In genomic region chr6:18343741-18344140, GRCh38 we compare ENCODE assay signal across 13 cellular contexts. TPM values are rescaled to one million over a fixed set of nuclear protein-coding genes. Genes with fewer than 3 reads are reported as not detected.
DNase-seq lines count a peak whose midpoint lies in the region; ATAC-seq, FAIRE-seq and TF ChIP-seq lines count a peak whose summit lies in the region.
"Had no signal": no experiment of that assay in that cellular context is flagged by ENCODE, and none has a peak within 500 bp of the region (broad histone marks: within the 10 kb centered on the region; RNA-seq: fewer than 3 reads in every experiment).

No MANE protein-coding gene starts in this region.

- TF ChIP-seq CTCF in AG10803 (conservative IDR thresholded peaks at IDR 0.05; ENCODE audit: low read length): no peak
- no peak for TF ChIP-seq CTCF in HEK293 (tag by site-specific recombination; IDR thresholded peaks at IDR 0.05)
- TF ChIP-seq CTCF in keratinocyte (optimal IDR thresholded peaks at IDR 0.05 in 1 of 3, IDR thresholded peaks at IDR 0.05 in 1 of 3, conservative IDR thresholded peaks at IDR 0.05 in 1 of 3; ENCODE audit: extremely low read depth in 1 of 3, insufficient read depth in 2 of 3, low read length in 3 of 3): no peak

- DNase-seq in AG10803 (ENCODE audit: low read depth) (peak; percentile 32), amniotic stem cell (lab: John Stamatoyannopoulos, UW) (peak; percentile 23), keratinocyte (ENCODE audit: low read depth, low spot score) (no peak), sciatic nerve (ENCODE audit: low spot score) (no peak), NCI-H2171 treated with DMSO at 0.1 percent for 48 hours (lab: John Stamatoyannopoulos, UW) (no peak), NCI-H1694 (lab: John Stamatoyannopoulos, UW) (no peak), DMS114 treated with DMSO at 0.1 percent for 48 hours (lab: John Stamatoyannopoulos, UW; ENCODE audit: unreplicated experiment) (no peak)
- DNase-seq: activated gamma-delta T cell treated with Interleukin-2 at 50 U/mL for 16 hours, islet precursor cell, NCI-H1417 treated with DMSO at 0.1 percent for 48 hours, T-helper 9 cell had no signal

- H4K20me1 ChIP-seq in keratinocyte (ENCODE audit: control insufficient read depth, extremely low read depth, insufficient read depth, low read length): no peaks in the 10 kb centered on the region

- no peaks in the 10 kb centered on the region for H3K27me3 ChIP-seq in keratinocyte (ENCODE audit: control insufficient read depth, extremely low read depth, insufficient read depth, low read length)
- H3K27me3 ChIP-seq: upper lobe of left lung had no signal

- no peak overlapping the region for H2AFZ ChIP-seq in keratinocyte (ENCODE audit: control insufficient read depth, low read length)

- peak overlapping the region; percentile 71 for H3K4me2 ChIP-seq in keratinocyte (ENCODE audit: control insufficient read depth, extremely low read depth, insufficient read depth, low read depth, low read length)

- intact Hi-C loops in sciatic nerve (cut with DNase I): no loop called here

- dilution Hi-C loops in keratinocyte (cut with MboI; ENCODE audit: extremely low pct_ligation_motif_present, low sequenced_read_pairs): no loop called here

- peak; percentile 79 for FAIRE-seq in keratinocyte (lab: Jason Lieb, UNC)

- H3K9me1 ChIP-seq in keratinocyte (ENCODE audit: control insufficient read depth, extremely low read depth, insufficient read depth, low read length): no peaks in the 10 kb centered on the region

- no peak overlapping the region for H3K4me3 ChIP-seq in AG10803 (ENCODE audit: low read length)
- no peak overlapping the region for H3K4me3 ChIP-seq in HEK293 (ENCODE audit: low read depth, low read length)
- peak overlapping the region in 1 of 3 experiments; percentile 23 for H3K4me3 ChIP-seq in keratinocyte (ENCODE audit: control insufficient read depth in 2 of 3, extremely low read depth in 1 of 3, insufficient read depth in 2 of 3, low read depth in 1 of 3, low read length in 3 of 3)
- H3K4me3 ChIP-seq: upper lobe of left lung had no signal

- CTCF ChIA-PET in HEK293 (lab: Yijun Ruan, JAX): no interaction called here

- H3K79me2 ChIP-seq in keratinocyte (ENCODE audit: control insufficient read depth, insufficient read depth, low read length): no peaks in the 10 kb centered on the region

- H3K9ac ChIP-seq in keratinocyte (ENCODE audit: control insufficient read depth, extremely low read depth, insufficient read depth, low read length): peak overlapping the region; percentile 67

- POLR2A ChIA-PET in HEK293 (lab: Yijun Ruan, JAX): no interaction called here

- no peak for ATAC-seq in sciatic nerve

- H3K36me3 ChIP-seq in HEK293 (ENCODE audit: control insufficient read depth in 2 of 2, insufficient read depth in 1 of 2, low read length in 2 of 2): no peaks in the 10 kb centered on the region
- no peaks in the 10 kb centered on the region for H3K36me3 ChIP-seq in keratinocyte (ENCODE audit: control insufficient read depth in 2 of 2, extremely low read depth in 1 of 2, insufficient read depth in 2 of 2, low read length in 2 of 2)
- H3K36me3 ChIP-seq: upper lobe of left lung had no signal

- H3K9me3 ChIP-seq in HEK293 (ENCODE audit: control insufficient read depth, insufficient read depth, low read depth, low read length) (no peaks in the 10 kb centered on the region), keratinocyte (ENCODE audit: control insufficient read depth, low read depth, low read length) (no peaks in the 10 kb centered on the region)
- H3K9me3 ChIP-seq: upper lobe of left lung had no signal

- H3K4me1 ChIP-seq in HEK293 (ENCODE audit: control insufficient read depth, insufficient read depth, low read length) (no peaks in the 10 kb centered on the region), keratinocyte (ENCODE audit: control insufficient read depth, extremely low read depth, insufficient read depth, low read length) (peaks cover 53% of the 10 kb centered on the region)

- no peak overlapping the region for H3K27ac ChIP-seq in HEK293 (ENCODE audit: extremely low read depth, low read depth, low read length)
- peak overlapping the region; percentile 99 for H3K27ac ChIP-seq in keratinocyte (ENCODE audit: control insufficient read depth, insufficient read depth, low read length)

TF ChIP-seq in HEK293, 187 proteins besides CTCF, POLR2A, EP300 and RAD21:
- TF ChIP-seq, protein P1, sequence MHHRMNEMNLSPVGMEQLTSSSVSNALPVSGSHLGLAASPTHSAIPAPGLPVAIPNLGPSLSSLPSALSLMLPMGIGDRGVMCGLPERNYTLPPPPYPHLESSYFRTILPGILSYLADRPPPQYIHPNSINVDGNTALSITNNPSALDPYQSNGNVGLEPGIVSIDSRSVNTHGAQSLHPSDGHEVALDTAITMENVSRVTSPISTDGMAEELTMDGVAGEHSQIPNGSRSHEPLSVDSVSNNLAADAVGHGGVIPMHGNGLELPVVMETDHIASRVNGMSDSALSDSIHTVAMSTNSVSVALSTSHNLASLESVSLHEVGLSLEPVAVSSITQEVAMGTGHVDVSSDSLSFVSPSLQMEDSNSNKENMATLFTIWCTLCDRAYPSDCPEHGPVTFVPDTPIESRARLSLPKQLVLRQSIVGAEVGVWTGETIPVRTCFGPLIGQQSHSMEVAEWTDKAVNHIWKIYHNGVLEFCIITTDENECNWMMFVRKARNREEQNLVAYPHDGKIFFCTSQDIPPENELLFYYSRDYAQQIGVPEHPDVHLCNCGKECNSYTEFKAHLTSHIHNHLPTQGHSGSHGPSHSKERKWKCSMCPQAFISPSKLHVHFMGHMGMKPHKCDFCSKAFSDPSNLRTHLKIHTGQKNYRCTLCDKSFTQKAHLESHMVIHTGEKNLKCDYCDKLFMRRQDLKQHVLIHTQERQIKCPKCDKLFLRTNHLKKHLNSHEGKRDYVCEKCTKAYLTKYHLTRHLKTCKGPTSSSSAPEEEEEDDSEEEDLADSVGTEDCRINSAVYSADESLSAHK (tag by site-specific recombination; IDR thresholded peaks at IDR 0.05): no peak
- TF ChIP-seq ZNF629 (tag by site-specific recombination; IDR thresholded peaks at IDR 0.05): peak; percentile 78

RNA-seq across cellular contexts. Expression of gene RNF144B, which starts 43.4 kb away (rescaled TPM):
- 6.9 to 9.0 TPM (median 8.0 TPM) in 3 replicates for polyA plus RNA-seq in keratinocyte
- 15.1 TPM for polyA plus RNA-seq in keratinocyte (2011; ENCODE audit: low read depth)
- 4.7 and 8.6 TPM in 2 replicates for polyA plus RNA-seq in keratinocyte (2011; cell fraction: cytosol; rRNA removed)
- 9.2 and 11.0 TPM in 2 replicates for polyA plus RNA-seq in keratinocyte (2011; cell fraction: nucleus; rRNA removed)
- 8.5 and 18.1 TPM in 2 replicates for polyA plus RNA-seq in keratinocyte (2012; ENCODE audit: low replicate concordance)
- 17.8 to 28.0 TPM (median 27.5 TPM) in 3 replicates for polyA minus RNA-seq in keratinocyte
- 15.3 TPM for polyA minus RNA-seq in keratinocyte (2011; cell fraction: cytosol; rRNA and poly(A)+ RNA removed)
- 17.6 and 29.7 TPM in 2 replicates for polyA minus RNA-seq in keratinocyte (2011; cell fraction: nucleus; rRNA and poly(A)+ RNA removed)
- 19.0 TPM for total RNA-seq in sciatic nerve

Comparison
In these comparisons a context has a peak if more than half of its experiments do, and no peak if none do; other contexts are left out.
1. DNase-seq: peak in AG10803 (single experiment) and amniotic stem cell (single experiment); none in keratinocyte (single experiment), sciatic nerve (single experiment), NCI-H2171 treated with DMSO at 0.1 percent for 48 hours (single experiment), NCI-H1694 (single experiment) and DMS114 treated with DMSO at 0.1 percent for 48 hours (single experiment).